In genomic region chrX:37371578-37371981, GRCh38 we compare ENCODE assay signal across 25 cellular contexts. TPM values are rescaled to one million over a fixed set of nuclear protein-coding genes. Genes with fewer than 3 reads are reported as not detected.
DNase-seq lines count a peak whose midpoint lies in the region; ATAC-seq and TF ChIP-seq lines count a peak whose summit lies in the region.
"Had no signal": no experiment of that assay in that cellular context is flagged by ENCODE, and none has a peak within 500 bp of the region (broad histone marks: within the 10 kb centered on the region; RNA-seq: fewer than 3 reads in every experiment).

No MANE protein-coding gene starts in this region.

- H3K27ac ChIP-seq in GM23248, result peak overlapping the region; percentile 49; the same call in 1 of the 2 replicates
- peak overlapping the region; percentile 50 for H3K27ac ChIP-seq in left ventricle myocardium inferior (replicated peaks)
- H3K27ac ChIP-seq in gastrocnemius medialis, result peak overlapping the region; percentile 63 to 80 (median 73)
- H3K27ac ChIP-seq: neutrophil had no signal

- H3K9me3 ChIP-seq in GM23248 (ENCODE audit: low read depth) (no peaks in the 10 kb centered on the region), left ventricle myocardium inferior (replicated peaks) (no peaks in the 10 kb centered on the region), gastrocnemius medialis (no peaks in the 10 kb centered on the region)
- H3K9me3 ChIP-seq: neutrophil had no signal

- no peaks in the 10 kb centered on the region for H3K27me3 ChIP-seq in GM23248 (replicated peaks; ENCODE audit: insufficient read depth)
- no peaks in the 10 kb centered on the region for H3K27me3 ChIP-seq in left ventricle myocardium inferior (ENCODE audit: low read depth)
- no peaks in the 10 kb centered on the region for H3K27me3 ChIP-seq in gastrocnemius medialis
- H3K27me3 ChIP-seq: neutrophil had no signal

- H3K4me2 ChIP-seq in GM23248 (ENCODE audit: unreplicated experiment), result no peak overlapping the region
- H3K4me2 ChIP-seq: GM23338 had no signal

- in situ Hi-C loops in GM23248 (cut with MboI) (no loop called here), gastrocnemius medialis (cut with MboI; ENCODE audit: low sequenced_read_pairs in 4 of 4) (no loop called here)

- H3K4me1 ChIP-seq in GM23248 (ENCODE audit: insufficient read depth), result peaks cover 7% of the 10 kb centered on the region; the same call in 1 of the 2 replicates
- peaks cover 29% of the 10 kb centered on the region for H3K4me1 ChIP-seq in left ventricle myocardium inferior
- peaks cover 8 to 31% of the 10 kb centered on the region in 2 donors for H3K4me1 ChIP-seq in gastrocnemius medialis

- H3K79me2 ChIP-seq in GM23248 (ENCODE audit: insufficient read depth), result peaks cover 43% of the 10 kb centered on the region

- 7 to 24% methylated on average over 3 to 6 of the region's 8 CpGs for WGBS in GM23248 (ENCODE audit: low coverage in 1 of 2, low lambda C conversion rate in 2 of 2, missing lambda C conversion rate in 2 of 2), 2 experiments

- H3K9ac ChIP-seq in GM23248, result no peak overlapping the region

- no peak overlapping the region for H3K4me3 ChIP-seq in GM23248
- no peak overlapping the region for H3K4me3 ChIP-seq in left ventricle myocardium inferior
- H3K4me3 ChIP-seq in gastrocnemius medialis, result no peak overlapping the region
- H3K4me3 ChIP-seq: GM23338 had no signal

- TF ChIP-seq CTCF in left ventricle myocardium inferior (IDR thresholded peaks at IDR 0.05; ENCODE audit: borderline replicate concordance) (no peak), gastrocnemius medialis (IDR thresholded peaks at IDR 0.05 in 4 of 5, conservative IDR thresholded peaks at IDR 0.05 in 1 of 5) (no peak)

- H3F3A ChIP-seq in GM23248 (ENCODE audit: insufficient read depth), result peaks cover 18% of the 10 kb centered on the region; the same call in 1 of the 2 replicates

- H3K9me2 ChIP-seq in GM23248 (ENCODE audit: insufficient read depth), result no peaks in the 10 kb centered on the region

- intact Hi-C loops in left ventricle myocardium inferior (cut with micrococcal nuclease) (no loop called here), gastrocnemius medialis (cut with DNase I; ENCODE audit: low total_unique reads) (no loop called here)

- ATAC-seq in gastrocnemius medialis, result peak; percentile 88 to 91
- ATAC-seq: esophagus mucosa, GM23338, WTC11 had no signal

- no peaks in the 10 kb centered on the region for H3K36me3 ChIP-seq in GM23248 (ENCODE audit: low read depth)
- no peaks in the 10 kb centered on the region for H3K36me3 ChIP-seq in left ventricle myocardium inferior
- H3K36me3 ChIP-seq in gastrocnemius medialis, result no peaks in the 10 kb centered on the region
- H3K36me3 ChIP-seq: neutrophil had no signal

- no peak overlapping the region for H2AFZ ChIP-seq in GM23248
- H2AFZ ChIP-seq: GM23338 had no signal

- H4K20me1 ChIP-seq in GM23248 (ENCODE audit: insufficient read depth), result no peaks in the 10 kb centered on the region

- DNase-seq in GM23248 (peak; percentile 72), astrocyte of the hippocampus (ENCODE audit: low read depth, low spot score) (peak; percentile 39), left ventricle myocardium inferior (peak; percentile 27), gastrocnemius medialis (peak; percentile 53 to 85), NCI-H1417 (lab: John Stamatoyannopoulos, UW) (no peak), RKO (ENCODE audit: low spot score) (no peak), GDM1 (lab: John Stamatoyannopoulos, UW) (no peak)
- DNase-seq in activated naive CD4-positive, alpha-beta T cell treated with anti-CD3 and anti-CD28 coated beads, Interleukin-2, amount 50 U/mL, for 16 hours, result no peak
- DNase-seq: activated CD4-positive, alpha-beta T cell treated with anti-CD3 and anti-CD28 coated beads, Interleukin-2, amount 50 U/mL, for 48 hours; activated gamma-delta T cell; amniotic stem cell; caudate nucleus; CD4-positive, alpha-beta T cell; DMS 273 treated with DMSO at 0.1 percent for 48 hours; glutamatergic neuron; KG1; NCI-H1048; NCI-H2029; NCI-H345; stimulated activated naive CD4-positive, alpha-beta T cell had no signal

- peak in 1 of 2 donors; percentile 20 for TF ChIP-seq POLR2A in gastrocnemius medialis (IDR thresholded peaks at IDR 0.05)

RNA-seq across cellular contexts. Expression of gene PRRG1, which starts 22.4 kb away (rescaled TPM):
- 9.2 and 11.7 TPM in 2 replicates for total RNA-seq in GM23248 (2014; rRNA removed; shearing (Covaris generic))
- polyA plus RNA-seq in GM23248 (2016; fragmentation: Nextera tagmentation; extraction: Ambion mirVana), result 7.3 and 7.4 TPM in 2 replicates
- total RNA-seq in left ventricle myocardium inferior, result 12.9 TPM
- 10 to 100 TPM in 2 of 4 donors, 1 to 10 TPM in 2; 8.2 to 20.0 (median 10.1) TPM for total RNA-seq in gastrocnemius medialis
- total RNA-seq: CD4-positive, alpha-beta T cell; T-helper 2 cell treated with Interferon-gamma antibody and Interleukin-4, amounts not matched to agents 100 ng/mL and 5 ng/mL, for 36 hours had no signal

Comparison
In these comparisons a context has a peak if more than half of its experiments do, and no peak if none do; other contexts are left out.
1. DNase-seq: peak in GM23248 (single experiment), astrocyte of the hippocampus (single experiment), left ventricle myocardium inferior (single experiment) and gastrocnemius medialis (2 of 2); none in NCI-H1417 (0 of 3), RKO (single experiment), activated naive CD4-positive, alpha-beta T cell treated with anti-CD3 and anti-CD28 coated beads, Interleukin-2, amount 50 U/mL, for 16 hours (single experiment) and GDM1 (single experiment).
2. Peak in every context shown above with its lines, with median percentiles within 50 percentile points of each other: H3K27ac ChIP-seq.